ENCODE assay signal across 34 cellular contexts in genomic region chr1:234890694-234891093, GRCh38.
A peak's percentile ranks its signal among the peaks of the same experiment; 100 is the strongest.
DNase-seq lines count a peak whose midpoint lies in the region; ATAC-seq, FAIRE-seq and TF ChIP-seq lines count a peak whose summit lies in the region.
"Had no signal": no experiment of that assay in that cellular context is flagged by ENCODE, and none has a peak within 500 bp of the region (broad histone marks: within the 10 kb centered on the region; RNA-seq: fewer than 3 reads in every experiment).

No MANE protein-coding gene starts in this region.

- peaks cover 2% of the 10 kb centered on the region for H3K36me3 Mint-ChIP-seq in T-helper 2 cell treated with Interferon-gamma antibody and Interleukin-4, amounts not matched to agents 5 μg/mL and 100 μg/mL, for 36 hours (ENCODE audit: low read depth)

- POLR2A ChIA-PET in A549 (lab: Yijun Ruan, JAX) (no interaction called here), IMR-90 (lab: Charles Lee; ENCODE audit: unreplicated experiment) (no interaction called here)

- no peaks in the 10 kb centered on the region for H3K9me3 ChIP-seq in A549
- no peaks in the 10 kb centered on the region for H3K9me3 ChIP-seq in IMR-90 (ENCODE audit: control insufficient read depth, insufficient read depth, low read length)
- no peaks in the 10 kb centered on the region for H3K9me3 ChIP-seq in hepatocyte (ENCODE audit: low read depth)
- H3K9me3 ChIP-seq in heart left ventricle, result no peaks in the 10 kb centered on the region
- H3K9me3 ChIP-seq: left ventricle myocardium inferior, neutrophil, right atrium auricular region, stomach, thyroid gland had no signal

- H3K4me2 ChIP-seq in A549, result no peak overlapping the region
- H3K4me2 ChIP-seq in IMR-90 (ENCODE audit: low read depth, low read length), result no peak overlapping the region
- H3K4me2 ChIP-seq in hepatocyte, result no peak overlapping the region
- H3K4me2 ChIP-seq: smooth muscle cell had no signal

- TF ChIP-seq CTCF in A549 (IDR thresholded peaks at IDR 0.05), result no peak
- no peak for TF ChIP-seq CTCF in IMR-90 (conservative IDR thresholded peaks at IDR 0.05; ENCODE audit: low read depth, low read length)
- no peak for TF ChIP-seq CTCF in hepatocyte (IDR thresholded peaks at IDR 0.05; ENCODE audit: poor library complexity)
- no peak for TF ChIP-seq CTCF in heart left ventricle (IDR thresholded peaks at IDR 0.05)

- H3K14ac ChIP-seq in IMR-90 (replicated peaks; ENCODE audit: low read depth, low read length), result no peak overlapping the region

- H2BK20ac ChIP-seq in IMR-90 (ENCODE audit: low read depth, low read length), result peak overlapping the region; percentile 21; the same call in 1 of the 2 replicates

- peak overlapping the region; percentile 25 for H3K4ac ChIP-seq in IMR-90 (ENCODE audit: low read depth, low read length)

- H3K27ac ChIP-seq in A549 (peak overlapping the region; percentile 31 to 74; a peak in 4 of 6 replicates), IMR-90 (ENCODE audit: insufficient read depth, low read length) (no peak overlapping the region), hepatocyte (peak overlapping the region; percentile 83), heart left ventricle (no peak overlapping the region)
- H3K27ac ChIP-seq: cardiac muscle cell, neutrophil, stomach, thyroid gland had no signal

- no peak for TF ChIP-seq EP300 in A549 (IDR thresholded peaks at IDR 0.05)

- no peaks in the 10 kb centered on the region for H3K79me2 ChIP-seq in hepatocyte

- peak overlapping the region; percentile 27 for H2AK5ac ChIP-seq in IMR-90 (ENCODE audit: low read depth, low read length)

- H3K27me3 ChIP-seq in IMR-90 (ENCODE audit: control insufficient read depth, insufficient read depth, low read length) (no peaks in the 10 kb centered on the region), hepatocyte (no peaks in the 10 kb centered on the region), heart left ventricle (no peaks in the 10 kb centered on the region)
- H3K27me3 ChIP-seq: cardiac muscle cell, neutrophil, right atrium auricular region, stomach, thyroid gland had no signal

- TF ChIP-seq RAD21 in A549 (conservative IDR thresholded peaks at IDR 0.05 in 1 of 2, IDR thresholded peaks at IDR 0.05 in 1 of 2) (no peak), IMR-90 (IDR thresholded peaks at IDR 0.05; ENCODE audit: low read length) (no peak)

- H3K4me3 Mint-ChIP-seq in T-helper 2 cell treated with Interferon-gamma antibody and Interleukin-4, amounts not matched to agents 5 μg/mL and 100 μg/mL, for 36 hours, result no peak overlapping the region
- H3K4me3 Mint-ChIP-seq: activated B cell treated with CpG ODN at 0.5 μM for 24 hours; activated naive CD8-positive, alpha-beta T cell; B cell had no signal

- ATAC-seq in A549, result peak in 1 of 2 experiments; percentile 36; a peak in 2 of 6 replicates
- no peak for ATAC-seq in IMR-90 (ENCODE audit: low read depth)
- no peak for ATAC-seq in heart left ventricle

- in situ Hi-C loops in IMR-90 (cut with MboI; ENCODE audit: low sequenced_read_pairs), result no loop called here

- no peak overlapping the region for H2BK15ac ChIP-seq in IMR-90 (ENCODE audit: low read depth, low read length)

- H4K91ac ChIP-seq in IMR-90 (ENCODE audit: insufficient read depth, low read depth, low read length), result no peak overlapping the region

- H3K9me1 ChIP-seq in IMR-90 (ENCODE audit: insufficient read depth, low read length), result no peaks in the 10 kb centered on the region; the same call in 1 of the 2 replicates

- WGBS in A549 (ENCODE audit: missing lambda C conversion rate), result 96% methylated on average over 4 of the region's 4 CpGs
- WGBS in IMR-90 (ENCODE audit: extremely low coverage in 2 of 2, insufficient read length in 1 of 2), 2 experiments, result 90% methylated on average over 4 of the region's 4 CpGs; no CpG with 5 or more reads in 1 of the 2 experiments
- WGBS in hepatocyte (ENCODE audit: low lambda C conversion rate, missing lambda C conversion rate), result 96% methylated on average over 4 of the region's 4 CpGs
- 91 to 100% (median 96%) methylated on average over 4 of the region's 4 CpGs for WGBS in heart left ventricle, 4 donors

- TF ChIP-seq POLR2A in A549 (IDR thresholded peaks at IDR 0.05; ENCODE audit: low read length) (no peak), IMR-90 (IDR thresholded peaks at IDR 0.05; ENCODE audit: low read depth, low read length) (no peak), heart left ventricle (IDR thresholded peaks at IDR 0.05) (no peak)

- H2AK9ac ChIP-seq in IMR-90 (replicated peaks; ENCODE audit: low read depth, low read length, poor library complexity), result no peak overlapping the region

- FAIRE-seq in A549 (lab: Jason Lieb, UNC), result no peak
- FAIRE-seq: astrocyte, RCC 7860 had no signal

- no peaks in the 10 kb centered on the region for H3K79me1 ChIP-seq in IMR-90 (ENCODE audit: low read depth in 1 of 2, low read length in 2 of 2)

- no peaks in the 10 kb centered on the region for H3K9me2 ChIP-seq in hepatocyte (replicated peaks; ENCODE audit: insufficient read depth)

- H4K8ac ChIP-seq in IMR-90 (ENCODE audit: low read depth in 2 of 2, low read length in 2 of 2), result no peak overlapping the region

- H3K36me3 ChIP-seq in IMR-90 (ENCODE audit: control insufficient read depth, insufficient read depth, low read length) (no peaks in the 10 kb centered on the region), hepatocyte (replicated peaks; ENCODE audit: insufficient read depth, low read depth) (no peaks in the 10 kb centered on the region), heart left ventricle (no peaks in the 10 kb centered on the region)
- H3K36me3 ChIP-seq: cardiac muscle cell, left ventricle myocardium inferior, neutrophil, right atrium auricular region, stomach, thyroid gland had no signal

- no TSS peak for BruUV-seq in IMR-90 (replicated peaks; lab: Mats Ljungman, UMichigan)

- peaks cover 46% of the 10 kb centered on the region for H3K4me1 Mint-ChIP-seq in T-helper 2 cell treated with Interferon-gamma antibody and Interleukin-4, amounts not matched to agents 5 μg/mL and 100 μg/mL, for 36 hours (ENCODE audit: low read depth)
- H3K4me1 Mint-ChIP-seq: B cell had no signal

- H3K27ac Mint-ChIP-seq in T-helper 2 cell treated with Interferon-gamma antibody and Interleukin-4, amounts not matched to agents 5 μg/mL and 100 μg/mL, for 36 hours, result no peak overlapping the region
- H3K27ac Mint-ChIP-seq: activated B cell treated with CpG ODN at 0.5 μM for 24 hours; activated naive CD8-positive, alpha-beta T cell; B cell had no signal

- dilution Hi-C loops in IMR-90 (cut with HindIII; ENCODE audit: low sequenced_read_pairs, unreplicated experiment), result no loop called here

- DNase-seq in A549 (ENCODE audit: low read depth in 1 of 2, low spot score in 1 of 2) (no peak), IMR-90 (no peak), UCSD-AML1 (lab: John Stamatoyannopoulos, UW; ENCODE audit: unreplicated experiment) (peak; percentile 70), hepatocyte (ENCODE audit: low spot score) (no peak), GM03348 (ENCODE audit: low spot score) (no peak), globus pallidus (ENCODE audit: low spot score) (no peak), heart left ventricle (no peak)
- DNase-seq in T-helper 2 cell treated with Interferon-gamma antibody and Interleukin-4, amounts not matched to agents 5 μg/mL and 100 μg/mL, for 36 hours (ENCODE audit: low spot score), result no peak
- DNase-seq: ACHN; activated B cell treated with CpG ODN at 0.5 μM for 24 hours; activated CD4-positive, alpha-beta T cell treated with anti-CD3 and anti-CD28 coated beads, Interleukin-2, amount 50 U/mL, for 48 hours; cortex of kidney; DMS153; erythroblast; HCEC 1CT; islet precursor cell; left ventricle myocardium inferior; mesendoderm; NCI-H446; NCI-H774; posterior cingulate gyrus; stimulated activated CD4-positive, alpha-beta T cell treated with anti-CD3 and anti-CD28 coated beads, Interleukin-1b, Interleukin-23, amount 100 ng/mL, for 48 hours; stomach; SW 1271; T1000; thyroid gland had no signal

- H3K18ac ChIP-seq in IMR-90 (ENCODE audit: low read depth, low read length), result no peak overlapping the region

- H2BK5ac ChIP-seq in IMR-90 (ENCODE audit: low read depth, low read length, poor library complexity, severe bottlenecking), result no peak overlapping the region

- H3K23ac ChIP-seq in IMR-90 (ENCODE audit: low read depth, low read length), result no peak overlapping the region

- no peak overlapping the region for H3K56ac ChIP-seq in IMR-90 (ENCODE audit: extremely low read depth, insufficient read depth, low read length)

- H2BK120ac ChIP-seq in IMR-90 (ENCODE audit: low read depth, low read length), result no peak overlapping the region

- no peak overlapping the region for H2AFZ ChIP-seq in IMR-90 (replicated peaks; ENCODE audit: low read length, poor library complexity)
- H2AFZ ChIP-seq in hepatocyte, result no peak overlapping the region

- H4K5ac ChIP-seq in IMR-90 (ENCODE audit: low read depth, low read length), result no peak overlapping the region

- intact Hi-C loops in IMR-90 (cut with micrococcal nuclease), result no loop called here
- intact Hi-C loops in heart left ventricle (cut with DNase I), result loop anchor here in 2 of 10 donors (10.0 kb wide), 2 partner anchors 356 to 396 kb away; no protein-coding TSS in a partner anchor

- H3K4me3 ChIP-seq in A549 (no peak overlapping the region), IMR-90 (ENCODE audit: insufficient read depth, low read depth, low read length) (no peak overlapping the region), hepatocyte (no peak overlapping the region), heart left ventricle (no peak overlapping the region)
- H3K4me3 ChIP-seq: cardiac muscle cell, left ventricle myocardium inferior, right atrium auricular region, smooth muscle cell, stomach, thyroid gland had no signal

- no peaks in the 10 kb centered on the region for H3K27me3 Mint-ChIP-seq in T-helper 2 cell treated with Interferon-gamma antibody and Interleukin-4, amounts not matched to agents 5 μg/mL and 100 μg/mL, for 36 hours (ENCODE audit: low read depth)
- H3K27me3 Mint-ChIP-seq: activated B cell treated with CpG ODN at 0.5 μM for 24 hours; activated naive CD8-positive, alpha-beta T cell; B cell had no signal

- H3K4me1 ChIP-seq in A549 (peaks cover 25% of the 10 kb centered on the region), IMR-90 (ENCODE audit: control insufficient read depth, insufficient read depth, low read length) (peaks cover 4% of the 10 kb centered on the region; the same call in 1 of the 2 replicates), hepatocyte (ENCODE audit: insufficient read depth) (peaks cover 28% of the 10 kb centered on the region), heart left ventricle (peaks cover 0 to 52% (median 33%) of the 10 kb centered on the region in 12 donors)

- H4K20me1 ChIP-seq in IMR-90 (ENCODE audit: insufficient read depth, low read length) (no peaks in the 10 kb centered on the region), hepatocyte (ENCODE audit: insufficient read depth, poor library complexity, severe bottlenecking) (no peaks in the 10 kb centered on the region)

- peaks cover 4% of the 10 kb centered on the region for H3K9me3 Mint-ChIP-seq in T-helper 2 cell treated with Interferon-gamma antibody and Interleukin-4, amounts not matched to agents 5 μg/mL and 100 μg/mL, for 36 hours
- H3K9me3 Mint-ChIP-seq: activated B cell treated with CpG ODN at 0.5 μM for 24 hours had no signal

- H3K9ac ChIP-seq in IMR-90 (ENCODE audit: low read depth, low read length), result no peak overlapping the region

- CTCF ChIA-PET in A549 (lab: Yijun Ruan, JAX), result interaction anchor here (0.8 to 1.6 kb wide), 4 partner anchors 15 to 193 kb away, joined by 3 to 4 read pairs (median 3); no protein-coding TSS in a partner anchor
- CTCF ChIA-PET in IMR-90 (lab: Yijun Ruan, JAX), result no interaction called here

TF ChIP-seq in IMR-90, 13 proteins besides CTCF, POLR2A, EP300 and RAD21 (continues in another document):
- no peak for TF ChIP-seq CHD1 (IDR thresholded peaks at IDR 0.05; ENCODE audit: low read depth, low read length)

Comparison
In these comparisons a context has a peak if more than half of its experiments do, and no peak if none do; other contexts are left out.
1. H3K27ac ChIP-seq: peak in A549 (2 of 2) and hepatocyte (single experiment); none in IMR-90 (single experiment) and heart left ventricle (0 of 12).